Comparison of ENCODE assay signal across 8 cellular contexts in the genomic region with DNA sequence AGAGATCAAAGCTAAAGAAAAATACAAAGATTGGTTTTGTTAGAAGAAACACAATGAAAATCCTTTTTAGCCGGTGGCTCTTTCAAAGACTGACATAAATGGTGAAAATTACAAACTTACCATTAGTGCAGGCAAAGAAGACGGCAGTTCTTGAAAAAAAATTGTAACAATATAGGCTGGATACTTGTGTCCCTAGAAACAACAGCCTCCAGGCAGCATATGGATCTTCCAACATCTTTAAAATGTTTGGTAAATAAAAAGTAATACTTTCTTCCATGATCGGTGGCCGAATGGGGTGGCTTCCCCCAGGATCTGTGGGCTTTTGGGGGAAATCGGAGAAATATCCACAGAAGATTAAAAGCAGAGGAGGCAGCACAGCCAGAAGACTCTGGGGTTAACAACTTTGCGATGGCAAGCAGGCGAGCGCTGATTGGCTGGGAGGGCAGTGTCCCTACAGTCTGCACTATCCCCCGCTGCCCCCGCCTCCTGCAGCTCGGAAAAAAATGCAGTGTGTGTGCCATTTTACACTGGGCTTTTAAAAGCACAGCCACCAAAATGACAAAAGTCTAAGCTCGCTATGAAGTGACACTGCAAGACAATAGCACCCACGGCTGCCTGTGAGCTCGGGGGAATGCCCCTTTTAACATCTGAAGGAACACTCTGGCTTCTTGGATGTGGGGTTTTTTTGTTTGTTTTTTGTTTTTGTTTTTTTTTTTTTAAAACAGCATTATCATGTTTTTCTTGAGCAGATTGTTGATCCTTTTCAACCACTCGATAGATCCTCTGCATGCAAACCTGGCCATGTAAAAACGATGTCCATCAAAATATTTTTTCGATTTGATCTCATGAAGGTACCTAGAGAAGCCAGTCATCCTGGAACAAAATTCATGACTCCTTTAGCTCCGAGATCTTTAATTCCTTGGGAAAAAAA. TPM values are rescaled to one million over a fixed set of nuclear protein-coding genes. Genes with fewer than 3 reads are reported as not detected.
A peak's percentile ranks its signal among the peaks of the same experiment; 100 is the strongest.
DNase-seq lines count a peak whose midpoint lies in the region; ATAC-seq and TF ChIP-seq lines count a peak whose summit lies in the region.

No MANE protein-coding gene starts in this region.

- ATAC-seq in GM19395 (IDR thresholded peaks at IDR 0.05; ENCODE audit: unreplicated experiment) = peak; percentile 92
- ATAC-seq in HG03521 (IDR thresholded peaks at IDR 0.05; ENCODE audit: unreplicated experiment) = peak; percentile 96

- H3K9ac ChIP-seq in duodenal mucosa (ENCODE audit: low read depth in 1 of 2, low read length in 2 of 2) (peak overlapping the region; percentile 69 to 85), liver (ENCODE audit: low read depth in 1 of 2, low read length in 2 of 2) (peak overlapping the region; percentile 97 to 99)

- H3K4me1 ChIP-seq in duodenal mucosa (ENCODE audit: control insufficient read depth in 1 of 2, insufficient read depth in 2 of 2, low read length in 2 of 2) (peaks cover 4 to 13% of the 10 kb centered on the region in 2 donors), liver (ENCODE audit: control insufficient read depth in 4 of 4, insufficient read depth in 4 of 4, low read length in 3 of 4) (peaks cover 0 to 11% (median under 1%) of the 10 kb centered on the region in 4 donors)

- WGBS in liver = under 1% methylated on average over 18 of the region's 18 CpGs

- H3K4me3 ChIP-seq in duodenal mucosa (ENCODE audit: low read depth in 1 of 2, low read length in 2 of 2) = peak overlapping the region; percentile 71 to 96
- peak overlapping the region; percentile 68 to 88 (median 85) for H3K4me3 ChIP-seq in liver (ENCODE audit: low read depth in 1 of 3, low read length in 3 of 3)

- peak; percentile 92 for DNase-seq in NCI-H748 (lab: John Stamatoyannopoulos, UW; ENCODE audit: unreplicated experiment)
- peak; percentile 62 to 85 for DNase-seq in activated CD4-positive, alpha-beta T cell treated with anti-CD3 and anti-CD28 coated beads, Interleukin-2, amount 50 U/mL, for 24 hours (ENCODE audit: low read depth in 1 of 2, low spot score in 1 of 2)
- DNase-seq in stimulated activated CD4-positive, alpha-beta T cell treated with anti-CD3 and anti-CD28 coated beads, Interleukin-4, amount 100 ng/mL, for 1 hour = peak; percentile 91

- peak in 1 of 2 donors; percentile 21 for TF ChIP-seq RAD21 in liver (IDR thresholded peaks at IDR 0.05)

- H3K27me3 ChIP-seq in duodenal mucosa (ENCODE audit: control insufficient read depth in 1 of 2, insufficient read depth in 2 of 2, low read length in 2 of 2) (no peaks in the 10 kb centered on the region), liver (ENCODE audit: control insufficient read depth in 4 of 4, insufficient read depth in 4 of 4, low read length in 3 of 4) (no peaks in the 10 kb centered on the region)

- peak overlapping the region; percentile 68 for H3K27ac ChIP-seq in C4-2B
- peak overlapping the region; percentile 48 for H3K27ac ChIP-seq in duodenal mucosa (ENCODE audit: low read depth, low read length)
- peak overlapping the region; percentile 87 to 91 for H3K27ac ChIP-seq in liver (ENCODE audit: low read depth in 1 of 2, low read length in 2 of 2)

- TF ChIP-seq CTCF in C4-2B (conservative IDR thresholded peaks at IDR 0.05) (no peak), liver (IDR thresholded peaks at IDR 0.05; ENCODE audit: low read depth, low read length, missing input control) (no peak)

- H3K36me3 ChIP-seq in duodenal mucosa (ENCODE audit: control insufficient read depth in 1 of 2, insufficient read depth in 2 of 2, low read length in 2 of 2) = no peaks in the 10 kb centered on the region
- H3K36me3 ChIP-seq in liver (ENCODE audit: control insufficient read depth in 4 of 4, insufficient read depth in 3 of 4, low read depth in 1 of 4, low read length in 3 of 4) = no peaks in the 10 kb centered on the region

- no peaks in the 10 kb centered on the region for H3K9me3 ChIP-seq in duodenal mucosa (ENCODE audit: control insufficient read depth in 1 of 2, low read length in 2 of 2)
- no peaks in the 10 kb centered on the region for H3K9me3 ChIP-seq in liver (ENCODE audit: control insufficient read depth in 4 of 4, low read length in 3 of 4)

TF ChIP-seq in liver, 16 proteins besides CTCF, POLR2A, EP300 and RAD21:
- TF ChIP-seq, protein P1, sequence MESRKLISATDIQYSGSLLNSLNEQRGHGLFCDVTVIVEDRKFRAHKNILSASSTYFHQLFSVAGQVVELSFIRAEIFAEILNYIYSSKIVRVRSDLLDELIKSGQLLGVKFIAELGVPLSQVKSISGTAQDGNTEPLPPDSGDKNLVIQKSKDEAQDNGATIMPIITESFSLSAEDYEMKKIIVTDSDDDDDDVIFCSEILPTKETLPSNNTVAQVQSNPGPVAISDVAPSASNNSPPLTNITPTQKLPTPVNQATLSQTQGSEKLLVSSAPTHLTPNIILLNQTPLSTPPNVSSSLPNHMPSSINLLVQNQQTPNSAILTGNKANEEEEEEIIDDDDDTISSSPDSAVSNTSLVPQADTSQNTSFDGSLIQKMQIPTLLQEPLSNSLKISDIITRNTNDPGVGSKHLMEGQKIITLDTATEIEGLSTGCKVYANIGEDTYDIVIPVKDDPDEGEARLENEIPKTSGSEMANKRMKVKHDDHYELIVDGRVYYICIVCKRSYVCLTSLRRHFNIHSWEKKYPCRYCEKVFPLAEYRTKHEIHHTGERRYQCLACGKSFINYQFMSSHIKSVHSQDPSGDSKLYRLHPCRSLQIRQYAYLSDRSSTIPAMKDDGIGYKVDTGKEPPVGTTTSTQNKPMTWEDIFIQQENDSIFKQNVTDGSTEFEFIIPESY (IDR thresholded peaks at IDR 0.05) = no peak
- TF ChIP-seq YY1 (IDR thresholded peaks at IDR 0.05) = peak; percentile 97
- TF ChIP-seq GABPA (IDR thresholded peaks at IDR 0.05 in 1 of 2, conservative IDR thresholded peaks at IDR 0.05 in 1 of 2) = peak in 1 of 2 donors; percentile 8
- TF ChIP-seq FOXA2 (IDR thresholded peaks at IDR 0.05) = no peak
- peak; percentile 60 for TF ChIP-seq SP1 (IDR thresholded peaks at IDR 0.05)
- peak; percentile 65 for TF ChIP-seq REST (IDR thresholded peaks at IDR 0.05)
- TF ChIP-seq, protein P2, sequence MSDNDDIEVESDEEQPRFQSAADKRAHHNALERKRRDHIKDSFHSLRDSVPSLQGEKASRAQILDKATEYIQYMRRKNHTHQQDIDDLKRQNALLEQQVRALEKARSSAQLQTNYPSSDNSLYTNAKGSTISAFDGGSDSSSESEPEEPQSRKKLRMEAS (IDR thresholded peaks at IDR 0.05) = peak; percentile 43
- TF ChIP-seq TAF1 (conservative IDR thresholded peaks at IDR 0.05) = peak; percentile 88
- peak; percentile 4 to 16 for TF ChIP-seq JUND (IDR thresholded peaks at IDR 0.05)
- peak; percentile 11 to 40 for TF ChIP-seq HNF4A (conservative IDR thresholded peaks at IDR 0.05)
- TF ChIP-seq, protein P3, sequence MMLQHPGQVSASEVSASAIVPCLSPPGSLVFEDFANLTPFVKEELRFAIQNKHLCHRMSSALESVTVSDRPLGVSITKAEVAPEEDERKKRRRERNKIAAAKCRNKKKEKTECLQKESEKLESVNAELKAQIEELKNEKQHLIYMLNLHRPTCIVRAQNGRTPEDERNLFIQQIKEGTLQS (IDR thresholded peaks at IDR 0.05) = peak; percentile 53
- TF ChIP-seq RXRA (IDR thresholded peaks at IDR 0.05) = peak; percentile 36 to 40
- TF ChIP-seq HNF4G (IDR thresholded peaks at IDR 0.05) = no peak
- no peak for TF ChIP-seq FOXA1 (IDR thresholded peaks at IDR 0.05)
- peak in 1 of 2 donors; percentile 16 for TF ChIP-seq EGR1 (IDR thresholded peaks at IDR 0.05; ENCODE audit: low read depth in 2 of 2)
- no peak for TF ChIP-seq NR2F2 (IDR thresholded peaks at IDR 0.05)

RNA-seq across cellular contexts. Expression of gene EPC1, which starts 31.7 kb away (rescaled TPM):
- 10 to 100 TPM; 25.9 to 30.9 TPM for total RNA-seq in liver
- 1 to 10 TPM; 5.6 to 6.2 TPM for polyA plus RNA-seq in liver

Comparison
In these comparisons a context has a peak if more than half of its experiments do, and no peak if none do; other contexts are left out.
1. Peak in every context shown above with its lines: DNase-seq, ATAC-seq, H3K4me3 ChIP-seq and H3K27ac ChIP-seq.